1 cellular context compared by ENCODE assay signal in the genomic region with DNA sequence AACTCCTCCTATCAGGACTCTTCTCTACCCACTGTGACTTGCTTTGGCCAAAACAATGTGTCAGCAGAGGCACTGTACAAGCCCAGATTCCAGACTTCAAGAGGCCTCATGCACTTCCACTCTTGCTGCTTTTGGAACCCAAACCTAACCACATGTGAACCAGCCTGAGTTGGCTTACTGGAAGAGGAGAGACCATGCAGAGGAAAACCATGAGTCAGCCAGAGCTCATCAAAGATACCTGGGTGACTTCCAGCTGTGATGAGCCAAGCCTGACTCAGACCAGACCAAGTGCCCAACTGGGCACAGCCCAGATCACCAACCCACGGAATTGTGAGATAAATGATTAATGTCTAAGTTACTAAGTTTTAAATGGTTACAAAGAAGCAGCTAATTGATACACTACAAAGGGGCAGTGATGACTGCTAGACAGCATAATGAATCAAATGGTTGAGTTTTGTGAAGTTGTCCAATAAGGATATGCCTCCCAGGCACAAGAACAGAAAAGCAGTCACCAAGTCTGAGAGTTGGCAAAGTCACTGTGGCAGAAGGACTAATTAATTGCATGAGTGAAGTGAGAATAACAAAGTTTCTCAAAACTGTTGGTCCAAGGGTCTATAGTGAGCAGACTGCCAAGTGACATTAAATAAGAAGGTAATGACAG.
A peak's percentile ranks its signal among the peaks of the same experiment; 100 is the strongest.
TF ChIP-seq lines count a peak whose summit lies in the region.

No MANE protein-coding gene starts in this region.

TF ChIP-seq in IMR-90, 13 proteins besides CTCF, POLR2A, EP300 and RAD21:
- TF ChIP-seq FOS (IDR thresholded peaks at IDR 0.05; ENCODE audit: low read depth, low read length) (peak; percentile 96), NFE2L2 (IDR thresholded peaks at IDR 0.05; ENCODE audit: low read depth, low read length) (peak; percentile 63), BHLHE40 (IDR thresholded peaks at IDR 0.05; ENCODE audit: low read depth, low read length) (peak; percentile 50; the same call in 1 of the 2 replicates), MAFK (IDR thresholded peaks at IDR 0.05; ENCODE audit: low read depth, low read length) (peak; percentile 57), SMC3 (IDR thresholded peaks at IDR 0.05; ENCODE audit: low read depth, low read length) (no peak), MXI1 (IDR thresholded peaks at IDR 0.05; ENCODE audit: borderline replicate concordance, low read depth, low read length) (peak; percentile 92), RCOR1 (IDR thresholded peaks at IDR 0.05; ENCODE audit: insufficient replicate concordance, low read length) (peak; percentile 57)
- TF ChIP-seq, protein P1, sequence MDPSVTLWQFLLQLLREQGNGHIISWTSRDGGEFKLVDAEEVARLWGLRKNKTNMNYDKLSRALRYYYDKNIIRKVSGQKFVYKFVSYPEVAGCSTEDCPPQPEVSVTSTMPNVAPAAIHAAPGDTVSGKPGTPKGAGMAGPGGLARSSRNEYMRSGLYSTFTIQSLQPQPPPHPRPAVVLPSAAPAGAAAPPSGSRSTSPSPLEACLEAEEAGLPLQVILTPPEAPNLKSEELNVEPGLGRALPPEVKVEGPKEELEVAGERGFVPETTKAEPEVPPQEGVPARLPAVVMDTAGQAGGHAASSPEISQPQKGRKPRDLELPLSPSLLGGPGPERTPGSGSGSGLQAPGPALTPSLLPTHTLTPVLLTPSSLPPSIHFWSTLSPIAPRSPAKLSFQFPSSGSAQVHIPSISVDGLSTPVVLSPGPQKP (IDR thresholded peaks at IDR 0.05; ENCODE audit: borderline replicate concordance, low read depth, low read length) = no peak
- TF ChIP-seq, protein P2, sequence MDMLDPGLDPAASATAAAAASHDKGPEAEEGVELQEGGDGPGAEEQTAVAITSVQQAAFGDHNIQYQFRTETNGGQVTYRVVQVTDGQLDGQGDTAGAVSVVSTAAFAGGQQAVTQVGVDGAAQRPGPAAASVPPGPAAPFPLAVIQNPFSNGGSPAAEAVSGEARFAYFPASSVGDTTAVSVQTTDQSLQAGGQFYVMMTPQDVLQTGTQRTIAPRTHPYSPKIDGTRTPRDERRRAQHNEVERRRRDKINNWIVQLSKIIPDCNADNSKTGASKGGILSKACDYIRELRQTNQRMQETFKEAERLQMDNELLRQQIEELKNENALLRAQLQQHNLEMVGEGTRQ (IDR thresholded peaks at IDR 0.05; ENCODE audit: low read depth, low read length) = peak; percentile 26; the same call in 1 of the 2 replicates
